8 cellular contexts compared by ENCODE assay signal in the genomic region with DNA sequence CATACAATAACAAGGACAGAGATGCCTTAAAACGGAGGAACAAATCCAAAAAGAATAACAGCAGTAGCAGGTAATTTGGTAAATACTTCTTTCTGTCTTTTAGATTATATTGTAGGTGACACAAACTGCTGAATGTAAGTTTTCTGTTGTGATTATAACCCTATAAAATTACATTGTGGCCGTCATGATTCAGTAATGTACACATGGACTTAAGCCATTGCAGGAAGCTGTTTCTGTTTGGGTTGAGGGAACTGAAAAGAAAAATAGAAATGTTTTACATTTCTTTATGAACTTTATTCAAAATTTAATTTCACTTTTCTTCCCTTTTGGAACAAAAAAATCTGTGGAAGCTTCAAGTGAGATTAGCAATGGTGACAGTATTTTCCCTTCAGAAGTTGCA. TPM values are rescaled to one million over a fixed set of nuclear protein-coding genes. Genes with fewer than 3 reads are reported as not detected.
DNase-seq lines count a peak whose midpoint lies in the region; ATAC-seq and TF ChIP-seq lines count a peak whose summit lies in the region.

No MANE protein-coding gene starts in this region.

- TF ChIP-seq CTCF in GM23338 (conservative IDR thresholded peaks at IDR 0.05; ENCODE audit: low read depth in 2 of 2) (no peak), SU-DHL-6 (IDR thresholded peaks at IDR 0.05; ENCODE audit: insufficient read depth, low read length, poor library complexity, severe bottlenecking) (no peak)

- no peak for ATAC-seq in GM23338
- no peak for ATAC-seq in GM19463 (IDR thresholded peaks at IDR 0.05; ENCODE audit: unreplicated experiment)

- H3K27ac Mint-ChIP-seq in GM23338 = no peak overlapping the region

- no peaks in the 10 kb centered on the region for H3K9me3 Mint-ChIP-seq in GM23338

- H3K9ac ChIP-seq in SU-DHL-6 (ENCODE audit: low read length) (peak overlapping the region; percentile 74; the same call in 1 of the 2 replicates), skeletal muscle satellite cell (ENCODE audit: low read depth, low read length) (peak overlapping the region; percentile 82)

- peak overlapping the region; percentile 71 for H3K4me3 Mint-ChIP-seq in GM23338

- 0 out of 3 replicates have a peak, but pooled peaks cover 6% of the 10 kb centered on the region for H3K4me1 Mint-ChIP-seq in GM23338

- H3K36me3 ChIP-seq in GM23338 (ENCODE audit: insufficient read depth) (no peaks in the 10 kb centered on the region), SU-DHL-6 (ENCODE audit: low read length) (no peaks in the 10 kb centered on the region), skeletal muscle satellite cell (ENCODE audit: insufficient read depth, low read length) (no peaks in the 10 kb centered on the region)

- H3K36me3 Mint-ChIP-seq in GM23338 (ENCODE audit: low read depth) = peaks cover 3% of the 10 kb centered on the region; the same call in 1 of the 3 replicates

- H3K9me3 ChIP-seq in SU-DHL-6 (ENCODE audit: insufficient read depth, low read length) = no peaks in the 10 kb centered on the region
- no peaks in the 10 kb centered on the region for H3K9me3 ChIP-seq in skeletal muscle satellite cell (replicated peaks; ENCODE audit: low read length)

- DNase-seq in GM23338 (ENCODE audit: low spot score) = no peak
- peak; percentile 14 for DNase-seq in fibroblast of peridontal ligament (ENCODE audit: extremely low read depth)
- DNase-seq in NCI-H1930 (lab: John Stamatoyannopoulos, UW) = no peak
- DNase-seq in NCI-H226 = no peak
- DNase-seq in activated CD8-positive, alpha-beta memory T cell treated with anti-CD3 and anti-CD28 coated beads, Interleukin-2, amount 50 U/mL, for 4 hours = no peak

- no peak overlapping the region for H2AFZ ChIP-seq in GM23338
- no peak overlapping the region for H2AFZ ChIP-seq in SU-DHL-6 (ENCODE audit: low read depth, low read length, severe bottlenecking)

- no peaks in the 10 kb centered on the region for H3F3A ChIP-seq in GM23338 (replicated peaks; ENCODE audit: low read depth)
- H3F3A ChIP-seq in SU-DHL-6 (ENCODE audit: insufficient read depth) = peaks cover 42% of the 10 kb centered on the region

- H3K4me3 ChIP-seq in GM23338 (peak overlapping the region; percentile 67; the same call in 1 of the 2 replicates), SU-DHL-6 (ENCODE audit: insufficient read depth, low read length, poor library complexity, severe bottlenecking) (peak overlapping the region; percentile 85), skeletal muscle satellite cell (ENCODE audit: low read length) (peak overlapping the region; percentile 95)

- H3K79me2 ChIP-seq in GM23338 (replicated peaks; ENCODE audit: insufficient read depth) (no peaks in the 10 kb centered on the region), SU-DHL-6 (ENCODE audit: insufficient read depth, low read length) (no peaks in the 10 kb centered on the region)

- H3K4me1 ChIP-seq in GM23338 (ENCODE audit: insufficient read depth) = no peaks in the 10 kb centered on the region
- H3K4me1 ChIP-seq in skeletal muscle satellite cell (ENCODE audit: control insufficient read depth, insufficient read depth, low read length) = peaks cover 22% of the 10 kb centered on the region

- H4K20me1 ChIP-seq in GM23338 (replicated peaks; ENCODE audit: insufficient read depth) (no peaks in the 10 kb centered on the region), SU-DHL-6 (ENCODE audit: low read depth, low read length) (no peaks in the 10 kb centered on the region)

- H3K4me2 ChIP-seq in GM23338 (peak overlapping the region; percentile 82), SU-DHL-6 (ENCODE audit: low read depth, low read length, poor library complexity, severe bottlenecking) (peak overlapping the region; percentile 89), skeletal muscle satellite cell (ENCODE audit: low read length) (peak overlapping the region; percentile 95)

- H3K27me3 Mint-ChIP-seq in GM23338 (ENCODE audit: insufficient read depth, low read depth, poor library complexity) = peaks cover 6% of the 10 kb centered on the region

- no peak overlapping the region for H3K27ac ChIP-seq in GM23338 (ENCODE audit: low read depth)
- H3K27ac ChIP-seq in SU-DHL-6 (ENCODE audit: low read depth, low read length) = no peak overlapping the region

- H3K27me3 ChIP-seq in GM23338 (ENCODE audit: insufficient read depth) (no peaks in the 10 kb centered on the region), SU-DHL-6 (ENCODE audit: low read length) (no peaks in the 10 kb centered on the region), skeletal muscle satellite cell (ENCODE audit: control insufficient read depth, insufficient read depth, low read length) (no peaks in the 10 kb centered on the region)

- H3K9me2 ChIP-seq in GM23338 (ENCODE audit: insufficient read depth) (no peaks in the 10 kb centered on the region), SU-DHL-6 (replicated peaks; ENCODE audit: insufficient read depth, low read length) (no peaks in the 10 kb centered on the region)

TF ChIP-seq in GM23338, 12 proteins besides CTCF, POLR2A, EP300 and RAD21 (continues in another document):
- TF ChIP-seq REST (IDR thresholded peaks at IDR 0.05; ENCODE audit: unreplicated experiment) (no peak), POLR2AphosphoS5 (IDR thresholded peaks at IDR 0.05; ENCODE audit: low read depth) (no peak), ZNF114 (CRISPR knock-in tag; IDR thresholded peaks at IDR 0.05) (no peak), EZH2 (IDR thresholded peaks at IDR 0.05; ENCODE audit: low read depth, unreplicated experiment) (no peak), STAT1 (IDR thresholded peaks at IDR 0.05; ENCODE audit: unreplicated experiment) (no peak), ETS1 (IDR thresholded peaks at IDR 0.05) (no peak), ZNF331 (CRISPR knock-in tag; IDR thresholded peaks at IDR 0.05; ENCODE audit: low read depth) (no peak), EZH2phosphoT487 (IDR thresholded peaks at IDR 0.05; ENCODE audit: unreplicated experiment) (no peak), NANOG (IDR thresholded peaks at IDR 0.05; ENCODE audit: borderline replicate concordance) (no peak)

RNA-seq across cellular contexts. Expression of gene MXD1, which starts 1.2 kb away (rescaled TPM):
- total RNA-seq in GM23338 (2014; rRNA removed; shearing (Covaris generic)) = 1.5 and 1.8 TPM in 2 replicates
- polyA plus RNA-seq in GM23338 (2016; fragmentation: Nextera tagmentation; extraction: Ambion mirVana) = 3.6 and 3.9 TPM in 2 replicates
- 1.8 and 2.2 TPM in 2 replicates for total RNA-seq in skeletal muscle satellite cell (2012; rRNA removed)

RNA-seq across cellular contexts. Expression of gene SNRNP27, which starts 22.4 kb away (rescaled TPM):
- total RNA-seq in GM23338 (2014; rRNA removed; shearing (Covaris generic)) = 54.3 and 65.2 TPM in 2 replicates
- 133 and 135 TPM in 2 replicates for polyA plus RNA-seq in GM23338 (2016; fragmentation: Nextera tagmentation; extraction: Ambion mirVana)
- 42.8 and 49.6 TPM in 2 replicates for total RNA-seq in skeletal muscle satellite cell (2012; rRNA removed)

RNA-seq across cellular contexts. Expression of gene ASPRV1, which starts 45.3 kb away (rescaled TPM):
- 0.82 and 1.4 TPM in 2 replicates for total RNA-seq in GM23338 (2014; rRNA removed; shearing (Covaris generic))
- 0.54 and 0.60 TPM in 2 replicates for polyA plus RNA-seq in GM23338 (2016; fragmentation: Nextera tagmentation; extraction: Ambion mirVana)
- 0.44 TPM in 1 of 2 replicates, not detected in the other for total RNA-seq in skeletal muscle satellite cell (2012; rRNA removed)
